In the genomic region with DNA sequence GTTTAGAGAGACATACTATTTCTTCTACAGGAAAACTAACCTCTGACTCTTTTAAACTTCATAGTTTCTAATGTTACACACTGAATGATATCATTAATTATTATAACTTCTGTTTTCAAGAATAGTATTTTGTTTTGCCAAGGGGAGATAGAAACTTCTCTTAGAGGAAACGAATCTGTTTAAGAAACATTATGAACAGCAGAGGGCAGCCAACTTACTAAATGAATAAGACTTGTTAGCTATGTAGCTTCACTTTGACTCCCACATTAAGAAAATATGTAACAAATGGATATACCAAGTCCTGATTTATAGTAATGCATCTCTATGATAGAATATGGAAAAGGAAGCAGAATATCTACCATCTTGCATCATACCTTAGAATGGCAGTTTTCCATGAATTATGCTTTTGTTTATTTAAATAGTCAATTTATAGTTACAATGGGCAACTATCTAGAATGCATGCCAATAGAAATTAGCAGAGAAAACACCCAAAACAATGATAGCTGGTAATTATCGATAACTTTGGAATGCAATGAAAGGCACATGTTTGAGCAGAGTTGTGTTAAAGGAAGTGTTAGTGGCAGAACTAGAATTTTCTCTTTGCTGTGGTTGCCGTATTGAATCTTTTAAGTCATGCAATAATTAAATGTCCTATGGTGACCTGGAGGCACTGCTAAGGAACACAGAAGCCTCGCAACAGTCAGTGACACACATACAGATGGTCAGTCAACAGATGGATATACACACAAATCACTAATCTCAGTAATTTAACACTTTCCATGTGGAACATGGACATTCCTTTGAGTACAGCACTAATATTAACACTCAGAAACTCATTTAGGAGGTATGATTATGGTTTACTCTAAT, we compare ENCODE assay signal across 8 cellular contexts.
DNase-seq lines count a peak whose midpoint lies in the region; ATAC-seq and TF ChIP-seq lines count a peak whose summit lies in the region.

No MANE protein-coding gene starts in this region.

- TF ChIP-seq CTCF in GM13977 (IDR thresholded peaks at IDR 0.05; ENCODE audit: extremely low read depth, insufficient read depth, missing control alignments): peak; percentile 31

- in situ Hi-C loops in GM13977 (cut with MboI; ENCODE audit: low pct_unique_long_range_greater_than_20kb, low sequenced_read_pairs, unreplicated experiment): loop anchor here (10.0 kb wide), 1 partner anchor 384 kb away; no protein-coding TSS in a partner anchor

- ATAC-seq in HG03342 (IDR thresholded peaks at IDR 0.05; ENCODE audit: unreplicated experiment) (no peak), HG03280 (IDR thresholded peaks at IDR 0.05; ENCODE audit: unreplicated experiment) (no peak), HG02840 (IDR thresholded peaks at IDR 0.05; ENCODE audit: low FRiP score, unreplicated experiment) (no peak)

- DNase-seq in AG08395 (ENCODE audit: low spot score) (peak; percentile 49), GM13977 (ENCODE audit: low spot score) (peak; percentile 69), NCI-H2171 treated with DMSO at 0.1 percent for 48 hours (lab: John Stamatoyannopoulos, UW) (peak; percentile 54), astrocyte of the hippocampus (ENCODE audit: low read depth, low spot score) (peak; percentile 70), left kidney (ENCODE audit: low read depth, low spot score) (peak; percentile 80)
